Comparison of ENCODE assay signal across 19 cellular contexts in the genomic region with DNA sequence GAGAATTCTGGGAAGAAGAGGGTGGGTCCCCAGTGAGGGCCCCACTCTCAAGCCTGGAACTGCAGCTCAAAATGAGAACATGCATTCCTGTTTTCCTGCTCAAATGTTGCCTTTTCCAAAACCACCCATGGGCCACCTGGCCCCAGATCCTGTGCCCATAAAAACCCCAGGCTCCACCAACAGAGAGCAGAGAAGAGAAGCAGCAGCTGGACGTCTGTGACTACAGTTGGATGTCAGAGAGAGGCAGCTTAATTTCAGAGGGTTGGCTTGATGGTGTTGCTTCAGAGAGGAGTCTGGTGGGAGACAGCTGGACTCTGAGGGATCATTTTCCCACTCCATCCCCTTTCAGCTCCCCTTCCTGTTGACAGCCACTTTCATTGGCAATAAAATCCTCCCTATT.
"Had no signal": no experiment of that assay in that cellular context is flagged by ENCODE, and none has a peak within 500 bp of the region (broad histone marks: within the 10 kb centered on the region; RNA-seq: fewer than 3 reads in every experiment).

No MANE protein-coding gene starts in this region.

- H3K36me3 ChIP-seq: esophagus squamous epithelium, left lung, sigmoid colon, thoracic aorta had no signal

- H3K4me3 ChIP-seq: esophagus squamous epithelium, hepatocyte, left lung, sigmoid colon, thoracic aorta had no signal

- H3K27me3 ChIP-seq: esophagus squamous epithelium, hepatocyte, left lung, sigmoid colon had no signal

- H3K9me3 ChIP-seq: esophagus squamous epithelium, left lung, sigmoid colon, thoracic aorta had no signal

- FAIRE-seq: endothelial cell of umbilical vein, keratinocyte had no signal

- H3K4me1 ChIP-seq: esophagus squamous epithelium, left lung, parathyroid adenoma, sigmoid colon had no signal

- DNase-seq: activated CD4-positive, alpha-beta T cell treated with anti-CD3 and anti-CD28 coated beads for 1 hour; activated CD4-positive, alpha-beta T cell treated with anti-CD3 and anti-CD28 coated beads, Interleukin-2, amount 50 U/mL, for 4 hours; activated naive CD4-positive, alpha-beta T cell treated with anti-CD3 and anti-CD28 coated beads for 36 hours; activated naive CD8-positive, alpha-beta T cell treated with anti-CD3 and anti-CD28 coated beads, Interleukin-2, amount 50 U/mL, for 24 hours; activated T-cell treated with anti-CD3 and anti-CD28 coated beads for 4 hours; aorta; cerebellar nuclear complex; effector CD8-positive, alpha-beta T cell; esophagus squamous epithelium; left lung; mammary epithelial cell; naive B cell; sigmoid colon; stimulated activated CD4-positive, alpha-beta T cell treated with anti-CD3 and anti-CD28 coated beads, Interleukin-12 subunit alpha, Interleukin-12 subunit beta, amount 100 ng/mL, for 4 hours had no signal

- H3K27ac ChIP-seq: esophagus squamous epithelium, hepatocyte, left lung, parathyroid adenoma, sigmoid colon, thoracic aorta had no signal
